Comparison of ENCODE assay signal across 26 cellular contexts in genomic region chr7:147651601-147652000, GRCh38.
"Had no signal": no experiment of that assay in that cellular context is flagged by ENCODE, and none has a peak within 500 bp of the region (broad histone marks: within the 10 kb centered on the region; RNA-seq: fewer than 3 reads in every experiment).

No MANE protein-coding gene starts in this region.

- H3K36me3 ChIP-seq: colonic mucosa, esophagus squamous epithelium, gastrocnemius medialis, heart right ventricle, left lung, lower lobe of right lung had no signal

- DNase-seq: colonic mucosa; cortex of kidney; effector CD8-positive, alpha-beta T cell; effector memory CD8-positive, alpha-beta T cell; endodermal cell; erythroblast; esophagus squamous epithelium; foreskin fibroblast; foreskin melanocyte; gastrocnemius medialis; glutamatergic neuron; head of caudate nucleus; heart right ventricle; hippocampal formation; left cardiac atrium; left lung; left ventricle myocardium superior; lower lobe of right lung; mesenchymal stem cell; midbrain; naive thymus-derived CD4-positive, alpha-beta T cell had no signal

- H3K27me3 ChIP-seq: colonic mucosa, esophagus squamous epithelium, gastrocnemius medialis, left lung had no signal

- H3K27ac ChIP-seq: colonic mucosa, epithelial cell of prostate, esophagus squamous epithelium, gastrocnemius medialis, heart right ventricle, left lung, lower lobe of right lung had no signal

- H3K4me3 ChIP-seq: colonic mucosa, esophagus squamous epithelium, gastrocnemius medialis, heart right ventricle, left lung, lower lobe of right lung had no signal

- H3K9me3 ChIP-seq: colonic mucosa, gastrocnemius medialis, lower lobe of right lung had no signal

- H3K4me1 ChIP-seq: colonic mucosa, esophagus squamous epithelium, gastrocnemius medialis, heart right ventricle, left lung, lower lobe of right lung had no signal

- FAIRE-seq: endometrium, islet of Langerhans, keratinocyte had no signal

- ATAC-seq: effector memory CD8-positive, alpha-beta T cell; esophagus mucosa; gastrocnemius medialis; heart right ventricle; left cardiac atrium; left lung; left ventricle myocardium superior; lower lobe of right lung; naive thymus-derived CD4-positive, alpha-beta T cell had no signal
